Comparison of ENCODE assay signal across 26 cellular contexts in genomic region chr3:165443664-165444063, GRCh38.
"Had no signal": no experiment of that assay in that cellular context is flagged by ENCODE, and none has a peak within 500 bp of the region (broad histone marks: within the 10 kb centered on the region; RNA-seq: fewer than 3 reads in every experiment).

No MANE protein-coding gene starts in this region.

- H3K4me1 ChIP-seq: stomach, suprapubic skin, testis, thyroid gland, tibial artery, tibial nerve, transverse colon, upper lobe of left lung, upper lobe of right lung, uterus, vagina had no signal

- H3K4me3 ChIP-seq: stomach, suprapubic skin, testis, thoracic aorta, thyroid gland, tibial artery, tibial nerve, transverse colon, upper lobe of left lung, upper lobe of right lung, uterus, vagina had no signal

- DNase-seq: stimulated activated CD4-positive, alpha-beta T cell treated with anti-CD3 and anti-CD28 coated beads, Interleukin-2, amount 100 ng/mL, for 48 hours; stimulated activated CD4-positive, alpha-beta T cell treated with anti-CD3 and anti-CD28 coated beads, Interleukin-4, amount 100 ng/mL, for 1 hour; stimulated activated CD4-positive, alpha-beta T cell treated with anti-CD3 and anti-CD28 coated beads, Interleukin-4, amount 100 ng/mL, for 24 hours; stimulated activated CD4-positive, alpha-beta T cell treated with anti-CD3 and anti-CD28 coated beads, Interleukin-4, amount 100 ng/mL, for 4 hours; stimulated activated CD8-positive, alpha-beta memory T cell treated with anti-CD3 and anti-CD28 coated beads, Interleukin-4, amount 100 ng/mL, for 48 hours; stimulated activated naive B cell treated with anti-CD40 and anti-IgM and Interleukin-4, amounts not matched to agents 10 μg/mL and 1 μg/mL and 100 μg/mL, for 72 hours; stimulated activated naive CD4-positive, alpha-beta T cell; stimulated activated naive CD4-positive, alpha-beta T cell treated with Interleukin-2 at 50 U/mL for 16 hours; stimulated activated naive CD8-positive, alpha-beta T cell treated with anti-CD3 and anti-CD28 coated beads, Interleukin-15, amount 100 ng/mL, for 72 hours; stimulated activated naive CD8-positive, alpha-beta T cell treated with anti-CD3 and anti-CD28 coated beads, Interleukin-15, Interleukin-2, amounts not matched to agents 100 U/mL and 50 U/mL, for 24 hours; stomach; substantia nigra; testis; thyroid gland; tibial artery; transverse colon; trophoblast cell; upper lobe of left lung; upper lobe of right lung; uterus had no signal

- H3K36me3 ChIP-seq: stomach, suprapubic skin, thoracic aorta, thyroid gland, tibial artery, tibial nerve, transverse colon, upper lobe of left lung, upper lobe of right lung, uterus, vagina had no signal

- ATAC-seq: stimulated activated effector memory CD8-positive, alpha-beta T cell treated with anti-CD3 and anti-CD28 coated beads, Interleukin-12 subunit alpha, Interleukin-12 subunit beta, amount 100 ng/mL, for 72 hours; stimulated activated memory B cell treated with anti-CD40 and anti-IgM and Interleukin-4, amounts not matched to agents 10 μg/mL and 1 μg/mL and 100 μg/mL, for 72 hours; stimulated activated naive B cell treated with anti-CD40 and anti-IgM and Interleukin-4, amounts not matched to agents 10 μg/mL and 1 μg/mL and 100 μg/mL, for 72 hours; stimulated activated naive CD8-positive, alpha-beta T cell treated with anti-CD3 and anti-CD28 coated beads, Interleukin-15, amount 100 ng/mL, for 72 hours; stimulated activated naive CD8-positive, alpha-beta T cell treated with anti-CD3 and anti-CD28 coated beads, Interleukin-15, Interleukin-2, amounts not matched to agents 100 U/mL and 50 U/mL, for 24 hours; upper lobe of right lung had no signal

- H3K27ac ChIP-seq: stomach, suprapubic skin, testis, thoracic aorta, thyroid gland, tibial artery, tibial nerve, transverse colon, upper lobe of left lung, upper lobe of right lung, uterus, vagina had no signal

- H3K27me3 ChIP-seq: stomach, suprapubic skin, testis, thyroid gland, tibial artery, tibial nerve, transverse colon, upper lobe of left lung, upper lobe of right lung, uterus, vagina had no signal
